ENCODE assay signal across 24 cellular contexts in genomic region chr1:7543718-7544090, GRCh38.
"Had no signal": no experiment of that assay in that cellular context is flagged by ENCODE, and none has a peak within 500 bp of the region (broad histone marks: within the 10 kb centered on the region; RNA-seq: fewer than 3 reads in every experiment).

No MANE protein-coding gene starts in this region.

- H3K9me3 ChIP-seq: colonic mucosa, esophagus muscularis mucosa, esophagus squamous epithelium, gastrocnemius medialis, gastroesophageal sphincter, heart left ventricle, heart right ventricle had no signal

- ATAC-seq: effector memory CD8-positive, alpha-beta T cell; esophagus mucosa; foreskin keratinocyte; gastrocnemius medialis; gastroesophageal sphincter had no signal

- H3K27me3 ChIP-seq: colonic mucosa, dorsolateral prefrontal cortex, esophagus muscularis mucosa, esophagus squamous epithelium, foreskin keratinocyte, gastrocnemius medialis, gastroesophageal sphincter, heart left ventricle, heart right ventricle had no signal

- DNase-seq: colonic mucosa; cortex of kidney; dermis blood vessel endothelial cell; dorsolateral prefrontal cortex; effector CD4-positive, alpha-beta T cell; effector CD8-positive, alpha-beta T cell; effector memory CD4-positive, alpha-beta T cell; effector memory CD8-positive, alpha-beta T cell; endodermal cell; erythroblast; esophagus squamous epithelium; foreskin fibroblast; foreskin keratinocyte; foreskin melanocyte; gastrocnemius medialis; glutamatergic neuron; head of caudate nucleus; heart right ventricle had no signal

- H3K4me3 ChIP-seq: colonic mucosa, coronary artery, dorsolateral prefrontal cortex, esophagus muscularis mucosa, esophagus squamous epithelium, gastrocnemius medialis, gastroesophageal sphincter, heart left ventricle, heart right ventricle had no signal

- H3K27ac ChIP-seq: colonic mucosa, coronary artery, dorsolateral prefrontal cortex, epithelial cell of prostate, esophagus muscularis mucosa, esophagus squamous epithelium, foreskin keratinocyte, gastrocnemius medialis, gastroesophageal sphincter had no signal

- H3K36me3 ChIP-seq: colonic mucosa, esophagus muscularis mucosa, esophagus squamous epithelium, gastrocnemius medialis, gastroesophageal sphincter, heart left ventricle, heart right ventricle had no signal

- H3K4me1 ChIP-seq: colonic mucosa, esophagus muscularis mucosa, esophagus squamous epithelium, foreskin keratinocyte, gastrocnemius medialis, gastroesophageal sphincter had no signal
